20 cellular contexts compared by ENCODE assay signal in the genomic region with DNA sequence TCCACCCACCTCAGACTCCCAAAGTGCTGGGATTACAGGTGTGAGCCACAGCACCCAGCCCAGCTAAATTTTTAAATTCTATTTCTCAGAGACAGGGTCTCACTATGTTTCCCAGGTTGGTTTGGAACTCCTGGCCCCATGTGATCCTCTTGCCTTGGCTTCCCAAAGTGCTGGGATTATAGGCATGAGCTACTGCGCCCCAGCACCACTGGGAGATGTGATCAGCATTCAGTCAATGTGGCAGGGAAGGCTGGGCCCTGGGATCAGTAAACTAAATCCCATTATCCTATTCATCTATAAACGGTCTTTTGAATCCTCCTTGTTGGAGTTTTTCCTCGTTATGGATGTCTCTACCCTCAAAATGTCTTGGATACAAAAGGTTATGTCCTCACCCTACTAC.
DNase-seq lines count a peak whose midpoint lies in the region; ATAC-seq and TF ChIP-seq lines count a peak whose summit lies in the region.
"Had no signal": no experiment of that assay in that cellular context is flagged by ENCODE, and none has a peak within 500 bp of the region (broad histone marks: within the 10 kb centered on the region; RNA-seq: fewer than 3 reads in every experiment).

No MANE protein-coding gene starts in this region.

- H3K4me3 ChIP-seq in WERI-Rb-1 (ENCODE audit: low read depth, low read length) (no peak overlapping the region), sigmoid colon (no peak overlapping the region)
- H3K4me3 ChIP-seq: A549; BLaER1 treated with 17β-estradiol and CSF1 and Interleukin-3, amounts not matched to agents 10 nM and 100 nM; GM12878 had no signal

- no peak for TF ChIP-seq POLR2A in sigmoid colon (IDR thresholded peaks at IDR 0.05)

- DNase-seq in cardiac septum (ENCODE audit: low spot score) (peak; percentile 75), left cardiac atrium (no peak), WERI-Rb-1 (peak; percentile 62), sigmoid colon (peak; percentile 32), DMS53 treated with DMSO at 0.1 percent for 48 hours (lab: John Stamatoyannopoulos, UW; ENCODE audit: unreplicated experiment) (no peak), GM19238 (ENCODE audit: insufficient read length, low spot score) (no peak)
- DNase-seq: AML-193; Caco-2; Calu3; CD4-positive, alpha-beta T cell; CD8-positive, alpha-beta T cell; DMS79; DND-41; EL; GDM1 had no signal

- peaks cover 0 to 2% (median 0%) of the 10 kb centered on the region in 4 donors for H3K4me1 ChIP-seq in sigmoid colon
- H3K4me1 ChIP-seq: Caco-2 had no signal

- TF ChIP-seq CTCF in WERI-Rb-1 (IDR thresholded peaks at IDR 0.05; ENCODE audit: low read depth, low read length) = no peak
- TF ChIP-seq CTCF in sigmoid colon (IDR thresholded peaks at IDR 0.05) = no peak

- no peak for TF ChIP-seq EP300 in sigmoid colon (IDR thresholded peaks at IDR 0.05)

- H3K27me3 ChIP-seq in WERI-Rb-1 (ENCODE audit: insufficient read depth, low read depth, severe bottlenecking) (no peaks in the 10 kb centered on the region), sigmoid colon (no peaks in the 10 kb centered on the region)
- H3K27me3 ChIP-seq: BLaER1 treated with 17β-estradiol and CSF1 and Interleukin-3, amounts not matched to agents 10 nM and 100 nM had no signal

- WGBS in sigmoid colon, 2 donors = 66 to 77% methylated on average over 3 of the region's 3 CpGs

- intact Hi-C loops in cardiac septum (cut with DNase I) = no loop called here
- intact Hi-C loops in left cardiac atrium (cut with DNase I) = no loop called here
- intact Hi-C loops in sigmoid colon (cut with DNase I) = loop anchor here (5.0 kb wide), 1 partner anchor 245 kb away; a partner anchor contains a TSS

- H3K9me3 ChIP-seq in WERI-Rb-1 (ENCODE audit: severe bottlenecking) = no peaks in the 10 kb centered on the region
- no peaks in the 10 kb centered on the region for H3K9me3 ChIP-seq in sigmoid colon
- H3K9me3 ChIP-seq: A549; BLaER1 treated with 17β-estradiol and CSF1 and Interleukin-3, amounts not matched to agents 10 nM and 100 nM; Caco-2 had no signal

- no peak for ATAC-seq in left cardiac atrium
- ATAC-seq: A549; CD8-positive, alpha-beta T cell; GM12878 had no signal

- H3K36me3 ChIP-seq in WERI-Rb-1 (no peaks in the 10 kb centered on the region), sigmoid colon (no peaks in the 10 kb centered on the region)
- H3K36me3 ChIP-seq: BLaER1 treated with 17β-estradiol and CSF1 and Interleukin-3, amounts not matched to agents 10 nM and 100 nM had no signal

- no peak overlapping the region for H3K27ac ChIP-seq in WERI-Rb-1
- H3K27ac ChIP-seq in sigmoid colon = no peak overlapping the region
- H3K27ac ChIP-seq: 22Rv1; A549; BLaER1 treated with 17β-estradiol and CSF1 and Interleukin-3, amounts not matched to agents 10 nM and 100 nM; C4-2B had no signal

Comparison
In these comparisons a context has a peak if more than half of its experiments do, and no peak if none do; other contexts are left out.
1. DNase-seq: peak in cardiac septum (single experiment), WERI-Rb-1 (single experiment) and sigmoid colon (single experiment); none in left cardiac atrium (single experiment), DMS53 treated with DMSO at 0.1 percent for 48 hours (single experiment) and GM19238 (single experiment).